18 cellular contexts compared by ENCODE assay signal in genomic region chr6:16961577-16961976, GRCh38.
"Had no signal": no experiment of that assay in that cellular context is flagged by ENCODE, and none has a peak within 500 bp of the region (broad histone marks: within the 10 kb centered on the region; RNA-seq: fewer than 3 reads in every experiment).

No MANE protein-coding gene starts in this region.

- H3K4me3 Mint-ChIP-seq: activated naive CD8-positive, alpha-beta T cell treated with anti-CD3 and anti-CD28 coated beads for 36 hours; activated T-helper 1 cell treated with anti-CD3 and anti-CD28 coated beads, Interleukin-12 subunit alpha, Interleukin-12 subunit beta, Interleukin-2, Interleukin-4 antibody, amounts not matched to agents 30 ng/mL and 10 ng/mL and 1 ng/mL, durations not matched to agents 14 hours and 24 hours and 36 hours; endodermal cell; nephron had no signal

- H3K36me3 ChIP-seq: left ventricle myocardium inferior, transverse colon, vagina had no signal

- DNase-seq: activated naive CD8-positive, alpha-beta T cell treated with anti-CD3 and anti-CD28 coated beads for 36 hours; dermis blood vessel endothelial cell; endodermal cell; erythroblast; hippocampal formation; left ventricle myocardium inferior; nucleus accumbens; right cardiac atrium; small intestine; stimulated activated CD4-positive, alpha-beta T cell treated with anti-CD3 and anti-CD28 coated beads, Interleukin-4, amount 100 ng/mL, for 4 hours; stimulated activated CD8-positive, alpha-beta memory T cell treated with anti-CD3 and anti-CD28 coated beads, Interleukin-4, amount 100 ng/mL, for 48 hours; stimulated activated naive CD4-positive, alpha-beta T cell treated with Interleukin-2 at 50 U/mL for 16 hours; substantia nigra; transverse colon had no signal

- H3K9me3 Mint-ChIP-seq: activated naive CD8-positive, alpha-beta T cell treated with anti-CD3 and anti-CD28 coated beads for 36 hours; activated T-helper 1 cell treated with anti-CD3 and anti-CD28 coated beads, Interleukin-12 subunit alpha, Interleukin-12 subunit beta, Interleukin-2, Interleukin-4 antibody, amounts not matched to agents 30 ng/mL and 10 ng/mL and 1 ng/mL, durations not matched to agents 14 hours and 24 hours and 36 hours; endodermal cell; nephron had no signal

- H3K27ac ChIP-seq: left ventricle myocardium inferior, transverse colon, vagina had no signal

- H3K9me3 ChIP-seq: left ventricle myocardium inferior, transverse colon, vagina had no signal

- FAIRE-seq: small intestine had no signal

- H3K27me3 ChIP-seq: transverse colon, vagina had no signal

- H3K27ac Mint-ChIP-seq: activated naive CD8-positive, alpha-beta T cell treated with anti-CD3 and anti-CD28 coated beads for 36 hours; activated T-helper 1 cell treated with anti-CD3 and anti-CD28 coated beads, Interleukin-12 subunit alpha, Interleukin-12 subunit beta, Interleukin-2, Interleukin-4 antibody, amounts not matched to agents 30 ng/mL and 10 ng/mL and 1 ng/mL, durations not matched to agents 14 hours and 24 hours and 36 hours; endodermal cell; nephron; progenitor cell of endocrine pancreas had no signal

- H3K4me3 ChIP-seq: left ventricle myocardium inferior, transverse colon, vagina had no signal

- ATAC-seq: right cardiac atrium had no signal
